19 cellular contexts compared by ENCODE assay signal in the genomic region with DNA sequence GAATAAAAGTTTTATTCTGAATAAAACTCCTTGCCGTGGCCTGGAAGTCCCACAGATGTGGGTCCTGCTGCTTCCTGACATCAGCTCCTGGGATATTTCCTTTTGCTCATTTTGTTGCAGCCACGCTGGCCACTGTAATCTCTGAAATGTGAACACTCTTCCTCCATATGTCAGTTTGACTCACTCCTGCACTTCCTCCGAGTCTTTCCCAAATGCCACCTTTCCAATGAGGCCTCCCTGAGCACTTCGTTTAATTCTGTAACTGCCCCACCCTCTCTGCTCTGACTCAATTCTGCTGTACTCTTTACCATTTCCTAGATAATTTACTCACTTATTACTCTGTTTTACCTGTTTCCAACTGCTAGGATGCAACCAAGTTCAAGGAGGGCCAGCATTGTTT.
"Had no signal": no experiment of that assay in that cellular context is flagged by ENCODE, and none has a peak within 500 bp of the region (broad histone marks: within the 10 kb centered on the region; RNA-seq: fewer than 3 reads in every experiment).

No MANE protein-coding gene starts in this region.

- H3K36me3 ChIP-seq: right lobe of liver had no signal

- H3K27me3 ChIP-seq: body of pancreas, dorsolateral prefrontal cortex, right lobe of liver had no signal

- ATAC-seq: activated CD8-positive, alpha-beta T cell treated with anti-CD3 and anti-CD28 coated beads, Interleukin-2, amount 10 ng/mL, durations not matched to agents 7 days and 5 days; activated naive CD8-positive, alpha-beta T cell treated with anti-CD3 and anti-CD28 coated beads, Interleukin-2, amount 50 U/mL, for 24 hours; body of pancreas; effector memory CD8-positive, alpha-beta T cell; left lobe of liver; naive thymus-derived CD4-positive, alpha-beta T cell; right lobe of liver; stimulated activated naive B cell treated with anti-CD40 and anti-IgM and Interleukin-4, amounts not matched to agents 10 μg/mL and 1 μg/mL and 100 μg/mL, for 72 hours; T-cell had no signal

- DNase-seq: activated CD4-positive, alpha-beta T cell treated with anti-CD3 and anti-CD28 coated beads for 1 hour; activated CD4-positive, alpha-beta T cell treated with anti-CD3 and anti-CD28 coated beads, Interleukin-2, amount 50 U/mL, for 1 hour; activated CD8-positive, alpha-beta T cell treated with anti-CD3 and anti-CD28 coated beads, Interleukin-2, amount 10 ng/mL, durations not matched to agents 7 days and 5 days; activated gamma-delta T cell; activated naive CD4-positive, alpha-beta T cell treated with anti-CD3 and anti-CD28 coated beads, Interleukin-2, amount 50 U/mL, for 16 hours; activated naive CD8-positive, alpha-beta T cell treated with anti-CD3 and anti-CD28 coated beads, Interleukin-2, amount 50 U/mL, for 24 hours; body of pancreas; central memory CD4-positive, alpha-beta T cell; dorsolateral prefrontal cortex; effector memory CD8-positive, alpha-beta T cell; foreskin fibroblast; naive thymus-derived CD4-positive, alpha-beta T cell; posterior cingulate gyrus; right lobe of liver; small intestine; stimulated activated naive B cell treated with anti-CD40 and anti-IgM and Interleukin-4, amounts not matched to agents 10 μg/mL and 1 μg/mL and 100 μg/mL, for 72 hours; T-cell had no signal

- H3K9me3 ChIP-seq: body of pancreas, right lobe of liver had no signal

- H3K27ac ChIP-seq: body of pancreas, dorsolateral prefrontal cortex, right lobe of liver had no signal

- H3K4me3 ChIP-seq: body of pancreas, dorsolateral prefrontal cortex, lung, right lobe of liver had no signal

- H3K4me1 ChIP-seq: body of pancreas, right lobe of liver had no signal
